ENCODE assay signal across 19 cellular contexts in genomic region chr5:172038167-172038566, GRCh38. TPM values are rescaled to one million over a fixed set of nuclear protein-coding genes. Genes with fewer than 3 reads are reported as not detected.
DNase-seq lines count a peak whose midpoint lies in the region; ATAC-seq and TF ChIP-seq lines count a peak whose summit lies in the region.
"Had no signal": no experiment of that assay in that cellular context is flagged by ENCODE, and none has a peak within 500 bp of the region (broad histone marks: within the 10 kb centered on the region; RNA-seq: fewer than 3 reads in every experiment).

No MANE protein-coding gene starts in this region.

- peaks cover 9% of the 10 kb centered on the region for H3K36me3 Mint-ChIP-seq in CD8-positive, alpha-beta T cell

- H3K4me3 ChIP-seq in CD8-positive, alpha-beta T cell (ENCODE audit: low read depth, low read length) = no peak overlapping the region
- H3K4me3 ChIP-seq in trophoblast cell (ENCODE audit: low read depth, low read length) = no peak overlapping the region
- H3K4me3 ChIP-seq: BLaER1 treated with 17β-estradiol and CSF1 and Interleukin-3, amounts not matched to agents 10 nM and 100 nM; GM12878; GM23248; HAP-1 had no signal

- H3K18ac ChIP-seq in trophoblast cell (ENCODE audit: low read length) = no peak overlapping the region

- no peak overlapping the region for H3K14ac ChIP-seq in trophoblast cell (ENCODE audit: low read length)

- DNase-seq in SIG-M5 treated with dmso at 0.1 percent for 504 hours (lab: John Stamatoyannopoulos, UW; ENCODE audit: unreplicated experiment) (peak; percentile 13), SIG-M5 (lab: John Stamatoyannopoulos, UW) (no peak), MV-4-11 (lab: John Stamatoyannopoulos, UW) (peak; percentile 35), trophoblast cell (peak; percentile 22 to 78)
- DNase-seq in CD8-positive, alpha-beta T cell = no peak
- DNase-seq in activated CD4-positive, CD25-positive, alpha-beta regulatory T cell (lab: John Stamatoyannopoulos, UW) = no peak
- DNase-seq: CD8-positive, alpha-beta memory T cell; COR-L47; DMS 273 treated with DMSO at 0.1 percent for 48 hours; DMS53; DND-41; EL; GM23248 had no signal

- no peaks in the 10 kb centered on the region for H3K9me3 Mint-ChIP-seq in CD8-positive, alpha-beta T cell

- POLR2A ChIA-PET in CD8-positive, alpha-beta T cell (lab: Charles Lee) = no interaction called here

- H3K27ac ChIP-seq in CD8-positive, alpha-beta T cell (ENCODE audit: low read depth, low read length) = no peak overlapping the region
- no peak overlapping the region for H3K27ac ChIP-seq in trophoblast cell (ENCODE audit: low read depth, low read length)
- H3K27ac ChIP-seq: BLaER1 treated with 17β-estradiol and CSF1 and Interleukin-3, amounts not matched to agents 10 nM and 100 nM; GM23248 had no signal

- no peak overlapping the region for H3K23ac ChIP-seq in trophoblast cell (ENCODE audit: low read length)

- peak overlapping the region; percentile 45 for H3K27ac Mint-ChIP-seq in CD8-positive, alpha-beta T cell
- H3K27ac Mint-ChIP-seq: B cell; CD8-positive, alpha-beta memory T cell had no signal

- no peak for TF ChIP-seq CTCF in CD8-positive, alpha-beta T cell (IDR thresholded peaks at IDR 0.05)

- H3K79me1 ChIP-seq in trophoblast cell (ENCODE audit: low read length) = no peaks in the 10 kb centered on the region

- no peaks in the 10 kb centered on the region for H3K9me3 ChIP-seq in CD8-positive, alpha-beta T cell (ENCODE audit: low read length)
- no peaks in the 10 kb centered on the region for H3K9me3 ChIP-seq in trophoblast cell (ENCODE audit: insufficient read depth, low read depth, low read length)
- H3K9me3 ChIP-seq: HAP-1 had no signal

- H3K4ac ChIP-seq in trophoblast cell (ENCODE audit: low read depth, low read length) = no peak overlapping the region

- no peak overlapping the region for H3K4me3 Mint-ChIP-seq in CD8-positive, alpha-beta T cell
- H3K4me3 Mint-ChIP-seq: B cell; CD8-positive, alpha-beta memory T cell had no signal

- no peak overlapping the region for H4K12ac ChIP-seq in trophoblast cell (ENCODE audit: low read depth, low read length)

- no peak overlapping the region for H2BK5ac ChIP-seq in trophoblast cell (ENCODE audit: low read depth, low read length, poor library complexity)

- no peaks in the 10 kb centered on the region for H3K79me2 ChIP-seq in trophoblast cell (ENCODE audit: control insufficient read depth, insufficient read depth, low read length, poor library complexity)

- no peak overlapping the region for H4K8ac ChIP-seq in trophoblast cell (ENCODE audit: low read depth, low read length)

- H2BK120ac ChIP-seq in trophoblast cell (ENCODE audit: insufficient read depth, low read length, poor library complexity) = no peak overlapping the region

- no peaks in the 10 kb centered on the region for H3K36me3 ChIP-seq in CD8-positive, alpha-beta T cell (ENCODE audit: insufficient read depth, low read length)
- no peaks in the 10 kb centered on the region for H3K36me3 ChIP-seq in trophoblast cell (ENCODE audit: control insufficient read depth in 1 of 2, insufficient read depth in 2 of 2, low read length in 2 of 2)
- H3K36me3 ChIP-seq: HAP-1 had no signal

- intact Hi-C loops in CD8-positive, alpha-beta T cell (cut with DNase I, micrococcal nuclease) = loop anchor here in 1 of 2 experiments (10.0 kb wide), 1 partner anchor 833 kb away; no protein-coding TSS in a partner anchor

- H3K9ac ChIP-seq in trophoblast cell (ENCODE audit: low read length) = no peak overlapping the region
- H3K9ac ChIP-seq: BLaER1 treated with 17β-estradiol and CSF1 and Interleukin-3, amounts not matched to agents 10 nM and 100 nM; GM23248 had no signal

- no peak overlapping the region for H2AK5ac ChIP-seq in trophoblast cell (ENCODE audit: low read length)

- H3K27me3 Mint-ChIP-seq in CD8-positive, alpha-beta T cell (ENCODE audit: low read depth) = no peaks in the 10 kb centered on the region
- H3K27me3 Mint-ChIP-seq: B cell; CD8-positive, alpha-beta memory T cell had no signal

- H2BK12ac ChIP-seq in trophoblast cell (ENCODE audit: low read length) = no peak overlapping the region

- H3K4me1 ChIP-seq in CD8-positive, alpha-beta T cell (ENCODE audit: insufficient read depth, low read length) = no peaks in the 10 kb centered on the region
- H3K4me1 ChIP-seq in trophoblast cell (ENCODE audit: control insufficient read depth in 1 of 2, insufficient read depth in 2 of 2, low read length in 2 of 2) = no peaks in the 10 kb centered on the region

- no CpG with 5 or more reads among the region's 3 CpGs for WGBS in trophoblast cell (ENCODE audit: extremely low coverage, insufficient coverage, insufficient read length)

- no peaks in the 10 kb centered on the region for H3K27me3 ChIP-seq in CD8-positive, alpha-beta T cell (ENCODE audit: insufficient read depth, low read length)
- H3K27me3 ChIP-seq in trophoblast cell (ENCODE audit: insufficient read depth, low read length) = no peaks in the 10 kb centered on the region
- H3K27me3 ChIP-seq: BLaER1 treated with 17β-estradiol and CSF1 and Interleukin-3, amounts not matched to agents 10 nM and 100 nM had no signal

- no peak overlapping the region for H4K91ac ChIP-seq in trophoblast cell (ENCODE audit: low read depth, low read length)

- H2AFZ ChIP-seq in trophoblast cell (ENCODE audit: insufficient read depth, low read length, poor library complexity) = no peak overlapping the region
- H2AFZ ChIP-seq: GM23248 had no signal

- peaks cover 13% of the 10 kb centered on the region for H3K4me1 Mint-ChIP-seq in CD8-positive, alpha-beta T cell (ENCODE audit: low read depth)

- CTCF ChIA-PET in CD8-positive, alpha-beta T cell (lab: Charles Lee) = interaction anchor here (1.5 to 2.7 kb wide), 2 partner anchors 21 to 126 kb away, joined by 6 to 12 read pairs; no protein-coding TSS in a partner anchor

- ATAC-seq in CD8-positive, alpha-beta T cell = no peak
- ATAC-seq in GM21447 (IDR thresholded peaks at IDR 0.05; ENCODE audit: unreplicated experiment) = no peak
- ATAC-seq: GM12878, HepG2 had no signal

- H3K4me2 ChIP-seq in trophoblast cell (ENCODE audit: low read length) = no peak overlapping the region
- H3K4me2 ChIP-seq: BLaER1 treated with 17β-estradiol and CSF1 and Interleukin-3, amounts not matched to agents 10 nM and 100 nM had no signal

RNA-seq across cellular contexts. Expression of gene FBXW11, which starts 31.7 kb away (rescaled TPM):
- 10 to 100 TPM; 28.8 to 32.6 TPM for total RNA-seq in CD8-positive, alpha-beta T cell
- polyA plus RNA-seq in trophoblast cell (2013) = 24.2 and 25.2 TPM in 2 replicates

Comparison
In these comparisons a context has a peak if more than half of its experiments do, and no peak if none do; other contexts are left out.
1. DNase-seq: peak in SIG-M5 treated with dmso at 0.1 percent for 504 hours (single experiment), MV-4-11 (single experiment) and trophoblast cell (2 of 2); none in SIG-M5 (single experiment), CD8-positive, alpha-beta T cell (0 of 7) and activated CD4-positive, CD25-positive, alpha-beta regulatory T cell (0 of 4).